In genomic region chr1:2234762-2235113, GRCh38 we compare ENCODE assay signal across 8 cellular contexts. TPM values are rescaled to one million over a fixed set of nuclear protein-coding genes. Genes with fewer than 3 reads are reported as not detected.
DNase-seq lines count a peak whose midpoint lies in the region; ATAC-seq and TF ChIP-seq lines count a peak whose summit lies in the region.

No MANE protein-coding gene starts in this region.

- H3K4me3 ChIP-seq in HFF-Myc (replicated peaks; ENCODE audit: low read depth, low read length) (peak overlapping the region; percentile 94; the same call in 1 of the 2 replicates), heart left ventricle (peak overlapping the region in 10 of 12 donors; percentile 3 to 89 (median 72)), gastrocnemius medialis (peak overlapping the region in 2 of 4 donors; percentile 2 to 24)

- H3K4me3 Mint-ChIP-seq in activated T-helper 17 cell treated with anti-CD3 and anti-CD28 coated beads, Interleukin-2, amount 50 U/mL, for 72 hours = peak overlapping the region; percentile 99

- intact Hi-C loops in heart left ventricle (cut with DNase I) = loop anchor here (5.0 to 10.0 kb wide), 7 partner anchors 37 to 80 kb away; no protein-coding TSS in a partner anchor
- intact Hi-C loops in gastrocnemius medialis (cut with DNase I; ENCODE audit: low total_unique reads) = loop anchor here (5.0 kb wide), 1 partner anchor 78 kb away; no protein-coding TSS in a partner anchor

- H3K27me3 ChIP-seq in heart left ventricle = no peaks in the 10 kb centered on the region
- no peaks in the 10 kb centered on the region for H3K27me3 ChIP-seq in gastrocnemius medialis

- no peaks in the 10 kb centered on the region for H3K36me3 ChIP-seq in heart left ventricle
- H3K36me3 ChIP-seq in gastrocnemius medialis = no peaks in the 10 kb centered on the region

- 51 to 56% (median 52%) methylated on average over 4 of the region's 4 CpGs for WGBS in heart left ventricle, 4 donors

- H3K9me3 ChIP-seq in heart left ventricle (no peaks in the 10 kb centered on the region), gastrocnemius medialis (no peaks in the 10 kb centered on the region)

- ATAC-seq in activated T-helper 17 cell treated with anti-CD3 and anti-CD28 coated beads, Interleukin-2, amount 50 U/mL, for 72 hours (replicated peaks) = no peak
- ATAC-seq in heart left ventricle = peak in 2 of 4 donors; percentile 0 to 6
- peak; percentile 42 to 50 for ATAC-seq in gastrocnemius medialis
- ATAC-seq in HG02981 (IDR thresholded peaks at IDR 0.05; ENCODE audit: unreplicated experiment) = no peak
- ATAC-seq in GM19023 (IDR thresholded peaks at IDR 0.05; ENCODE audit: unreplicated experiment) = no peak
- ATAC-seq in HG03280 (IDR thresholded peaks at IDR 0.05; ENCODE audit: unreplicated experiment) = no peak

- peaks cover 58% of the 10 kb centered on the region for H3K36me3 Mint-ChIP-seq in activated T-helper 17 cell treated with anti-CD3 and anti-CD28 coated beads, Interleukin-2, amount 50 U/mL, for 72 hours (ENCODE audit: low read depth)

- H3K27me3 Mint-ChIP-seq in activated T-helper 17 cell treated with anti-CD3 and anti-CD28 coated beads, Interleukin-2, amount 50 U/mL, for 72 hours = no peaks in the 10 kb centered on the region

- peak overlapping the region; percentile 85 for H3K27ac Mint-ChIP-seq in activated T-helper 17 cell treated with anti-CD3 and anti-CD28 coated beads, Interleukin-2, amount 50 U/mL, for 72 hours

- peak overlapping the region; percentile 51 to 89 (median 70) for H3K27ac ChIP-seq in heart left ventricle
- peak overlapping the region; percentile 83 to 93 (median 85) for H3K27ac ChIP-seq in gastrocnemius medialis

- TF ChIP-seq POLR2A in heart left ventricle (IDR thresholded peaks at IDR 0.05) (no peak), gastrocnemius medialis (IDR thresholded peaks at IDR 0.05) (no peak)

- DNase-seq in HFF-Myc (ENCODE audit: extremely low read depth, low read depth) = no peak
- DNase-seq in heart left ventricle = peak in 2 of 5 donors; percentile 16 to 44
- peak in 1 of 2 donors; percentile 63 for DNase-seq in gastrocnemius medialis
- no peak for DNase-seq in glomerular visceral epithelial cell (ENCODE audit: extremely low spot score)

- H3K4me1 ChIP-seq in heart left ventricle (peaks cover 24 to 100% (median 94%) of the 10 kb centered on the region in 12 donors), gastrocnemius medialis (peaks cover 91 to 99% of the 10 kb centered on the region in 2 donors)

- H3K4me1 Mint-ChIP-seq in activated T-helper 17 cell treated with anti-CD3 and anti-CD28 coated beads, Interleukin-2, amount 50 U/mL, for 72 hours = peaks cover 46% of the 10 kb centered on the region

- H3K9me3 Mint-ChIP-seq in activated T-helper 17 cell treated with anti-CD3 and anti-CD28 coated beads, Interleukin-2, amount 50 U/mL, for 72 hours = no peaks in the 10 kb centered on the region

- TF ChIP-seq CTCF in HFF-Myc (IDR thresholded peaks at IDR 0.05; ENCODE audit: low read depth, low read length, missing control alignments) (no peak), heart left ventricle (IDR thresholded peaks at IDR 0.05) (no peak), gastrocnemius medialis (IDR thresholded peaks at IDR 0.05 in 4 of 5, conservative IDR thresholded peaks at IDR 0.05 in 1 of 5) (no peak)

- in situ Hi-C loops in gastrocnemius medialis (cut with MboI; ENCODE audit: low sequenced_read_pairs in 4 of 4) = no loop called here

RNA-seq across cellular contexts. Expression of gene SKI, which starts 6.6 kb away (rescaled TPM):
- 10 to 100 TPM; 39.5 to 52.1 TPM for total RNA-seq in activated T-helper 17 cell treated with anti-CD3 and anti-CD28 coated beads, Interleukin-2, amount 50 U/mL, for 72 hours
- total RNA-seq in heart left ventricle (10 to 100 TPM; 28.8 to 52.7 (median 41.3) TPM), gastrocnemius medialis (10 to 100 TPM in 3 of 4 donors, 1 to 10 TPM in 1; 7.8 to 32.2 (median 22.4) TPM)
- 10 to 100 TPM; 16.9 to 28.7 TPM for polyA plus RNA-seq in heart left ventricle

RNA-seq across cellular contexts. Expression of gene FAAP20, which starts 40.2 kb away (rescaled TPM):
- total RNA-seq in activated T-helper 17 cell treated with anti-CD3 and anti-CD28 coated beads, Interleukin-2, amount 50 U/mL, for 72 hours = 10 to 100 TPM; 56.7 to 68.3 TPM
- total RNA-seq in heart left ventricle = 10 to 100 TPM; 20.9 to 50.8 (median 34.8) TPM
- 10 to 100 TPM; 57.3 to 61.3 TPM for polyA plus RNA-seq in heart left ventricle
- 10 to 100 TPM; 12.1 to 26.2 (median 17.3) TPM for total RNA-seq in gastrocnemius medialis

Comparison
In these comparisons a context has a peak if more than half of its experiments do, and no peak if none do; other contexts are left out.
1. ATAC-seq: peak in gastrocnemius medialis (2 of 2); none in activated T-helper 17 cell treated with anti-CD3 and anti-CD28 coated beads, Interleukin-2, amount 50 U/mL, for 72 hours (single experiment), HG02981 (single experiment), GM19023 (single experiment) and HG03280 (single experiment).